ENCODE assay signal across 8 cellular contexts in genomic region chr6:139124887-139125672, GRCh38. TPM values are rescaled to one million over a fixed set of nuclear protein-coding genes. Genes with fewer than 3 reads are reported as not detected.
DNase-seq lines count a peak whose midpoint lies in the region; ATAC-seq and TF ChIP-seq lines count a peak whose summit lies in the region.

No MANE protein-coding gene starts in this region.

- H3K79me2 ChIP-seq in OCI-LY3 (ENCODE audit: low read length) = no peaks in the 10 kb centered on the region

- H3K4me2 ChIP-seq in OCI-LY3 (ENCODE audit: low read length) = peak overlapping the region; percentile 74

- peak overlapping the region; percentile 37 for H3K27ac ChIP-seq in OCI-LY3 (ENCODE audit: low read length)
- H3K27ac ChIP-seq in gastroesophageal sphincter = peak overlapping the region in 1 of 4 donors; percentile 14

- H2AFZ ChIP-seq in OCI-LY3 (ENCODE audit: low read depth, low read length) = peak overlapping the region; percentile 83

- no peaks in the 10 kb centered on the region for H3K27me3 ChIP-seq in OCI-LY3 (ENCODE audit: low read depth, low read length)
- no peaks in the 10 kb centered on the region for H3K27me3 ChIP-seq in gastroesophageal sphincter

- peaks cover 13% of the 10 kb centered on the region for H3K9me3 Mint-ChIP-seq in activated T-cell treated with anti-CD3 and anti-CD28 coated beads, Interleukin-2, amount 50 U/mL, for 24 hours

- H3K27ac Mint-ChIP-seq in activated T-cell treated with anti-CD3 and anti-CD28 coated beads, Interleukin-2, amount 50 U/mL, for 24 hours = peak overlapping the region; percentile 91

- H3K9ac ChIP-seq in OCI-LY3 (ENCODE audit: low read length) = peak overlapping the region; percentile 30

- 51 to 73% methylated on average over 6 to 7 of the region's 8 CpGs for WGBS in gastroesophageal sphincter (ENCODE audit: low coverage in 1 of 2), 2 donors

- peaks cover 13% of the 10 kb centered on the region for H3K36me3 Mint-ChIP-seq in activated T-cell treated with anti-CD3 and anti-CD28 coated beads, Interleukin-2, amount 50 U/mL, for 24 hours (ENCODE audit: low read depth)

- DNase-seq in CD1c-positive myeloid dendritic cell (ENCODE audit: extremely low spot score) = peak; percentile 81
- DNase-seq in activated T-cell treated with anti-CD3 and anti-CD28 coated beads, Interleukin-2, amount 50 U/mL, for 24 hours = peak; percentile 76
- DNase-seq in skeletal muscle cell (ENCODE audit: low read depth) = peak; percentile 53
- no peak for DNase-seq in T1000 (lab: John Stamatoyannopoulos, UW)

- no peaks in the 10 kb centered on the region for H3K36me3 ChIP-seq in OCI-LY3 (replicated peaks; ENCODE audit: low read depth, low read length)
- H3K36me3 ChIP-seq in gastroesophageal sphincter = no peaks in the 10 kb centered on the region

- peak; percentile 84 for TF ChIP-seq CTCF in OCI-LY3 (IDR thresholded peaks at IDR 0.05; ENCODE audit: low read depth, low read length)
- TF ChIP-seq CTCF in gastroesophageal sphincter (IDR thresholded peaks at IDR 0.05) = peak in 1 of 4 experiments; percentile 44

- H3K4me3 ChIP-seq in OCI-LY3 (ENCODE audit: low read length) (peak overlapping the region; percentile 63), gastroesophageal sphincter (no peak overlapping the region), skeletal muscle cell (ENCODE audit: low read depth, low read length) (no peak overlapping the region)

- H3K4me1 ChIP-seq in OCI-LY3 (ENCODE audit: low read length) (peaks cover 19% of the 10 kb centered on the region), gastroesophageal sphincter (no peaks in the 10 kb centered on the region)

- no peaks in the 10 kb centered on the region for H3K27me3 Mint-ChIP-seq in activated T-cell treated with anti-CD3 and anti-CD28 coated beads, Interleukin-2, amount 50 U/mL, for 24 hours

- TF ChIP-seq POLR2A in gastroesophageal sphincter (IDR thresholded peaks at IDR 0.05) = no peak

- H4K20me1 ChIP-seq in OCI-LY3 (ENCODE audit: insufficient read depth, low read length) = no peaks in the 10 kb centered on the region

- no peak for TF ChIP-seq EP300 in gastroesophageal sphincter (IDR thresholded peaks at IDR 0.05)

- H3K4me1 Mint-ChIP-seq in activated T-cell treated with anti-CD3 and anti-CD28 coated beads, Interleukin-2, amount 50 U/mL, for 24 hours (ENCODE audit: low read depth) = peaks cover 57% of the 10 kb centered on the region

- H3K9me3 ChIP-seq in OCI-LY3 (ENCODE audit: insufficient read depth, low read length) (0 out of 2 replicates have a peak, but pooled peaks cover 2% of the 10 kb centered on the region), gastroesophageal sphincter (peaks cover 0 to 2% (median 0%) of the 10 kb centered on the region in 3 donors)

- H3K4me3 Mint-ChIP-seq in activated T-cell treated with anti-CD3 and anti-CD28 coated beads, Interleukin-2, amount 50 U/mL, for 24 hours = peak overlapping the region; percentile 51

- ATAC-seq in GM19324 (IDR thresholded peaks at IDR 0.05; ENCODE audit: low FRiP score, unreplicated experiment) (peak; percentile 100), HG03280 (IDR thresholded peaks at IDR 0.05; ENCODE audit: unreplicated experiment) (peak; percentile 100), gastroesophageal sphincter (peak; percentile 78)

RNA-seq across cellular contexts. Expression of gene HECA, which starts 9.8 kb away (rescaled TPM):
- 10 to 100 TPM; 36.1 to 70.1 (median 46.9) TPM for total RNA-seq in gastroesophageal sphincter
